In the genomic region with DNA sequence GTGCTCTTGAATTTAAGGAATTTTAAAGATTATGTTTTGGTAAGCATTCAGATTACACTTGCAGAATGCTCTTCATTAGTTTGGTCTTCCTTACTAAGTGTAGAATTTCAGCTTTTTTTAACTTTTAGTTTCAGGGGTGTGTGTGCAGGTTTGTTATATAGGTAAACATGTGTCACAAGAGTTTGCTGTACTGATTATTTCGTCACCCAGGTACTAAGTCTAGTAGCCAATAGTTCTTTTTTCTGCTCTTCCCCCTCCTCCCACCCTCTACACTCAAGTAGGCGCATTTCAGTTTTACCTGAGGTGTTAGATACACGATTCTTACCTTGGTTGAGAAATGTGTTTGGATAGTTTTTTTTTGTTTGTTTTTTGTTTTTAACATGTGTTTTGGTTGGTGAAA, we compare ENCODE assay signal across 2 cellular contexts.
TF ChIP-seq lines count a peak whose summit lies in the region.

No MANE protein-coding gene starts in this region.

TF ChIP-seq in GM23338, 12 proteins besides CTCF, POLR2A, EP300 and RAD21 (continued from another document):
- TF ChIP-seq, protein P1, sequence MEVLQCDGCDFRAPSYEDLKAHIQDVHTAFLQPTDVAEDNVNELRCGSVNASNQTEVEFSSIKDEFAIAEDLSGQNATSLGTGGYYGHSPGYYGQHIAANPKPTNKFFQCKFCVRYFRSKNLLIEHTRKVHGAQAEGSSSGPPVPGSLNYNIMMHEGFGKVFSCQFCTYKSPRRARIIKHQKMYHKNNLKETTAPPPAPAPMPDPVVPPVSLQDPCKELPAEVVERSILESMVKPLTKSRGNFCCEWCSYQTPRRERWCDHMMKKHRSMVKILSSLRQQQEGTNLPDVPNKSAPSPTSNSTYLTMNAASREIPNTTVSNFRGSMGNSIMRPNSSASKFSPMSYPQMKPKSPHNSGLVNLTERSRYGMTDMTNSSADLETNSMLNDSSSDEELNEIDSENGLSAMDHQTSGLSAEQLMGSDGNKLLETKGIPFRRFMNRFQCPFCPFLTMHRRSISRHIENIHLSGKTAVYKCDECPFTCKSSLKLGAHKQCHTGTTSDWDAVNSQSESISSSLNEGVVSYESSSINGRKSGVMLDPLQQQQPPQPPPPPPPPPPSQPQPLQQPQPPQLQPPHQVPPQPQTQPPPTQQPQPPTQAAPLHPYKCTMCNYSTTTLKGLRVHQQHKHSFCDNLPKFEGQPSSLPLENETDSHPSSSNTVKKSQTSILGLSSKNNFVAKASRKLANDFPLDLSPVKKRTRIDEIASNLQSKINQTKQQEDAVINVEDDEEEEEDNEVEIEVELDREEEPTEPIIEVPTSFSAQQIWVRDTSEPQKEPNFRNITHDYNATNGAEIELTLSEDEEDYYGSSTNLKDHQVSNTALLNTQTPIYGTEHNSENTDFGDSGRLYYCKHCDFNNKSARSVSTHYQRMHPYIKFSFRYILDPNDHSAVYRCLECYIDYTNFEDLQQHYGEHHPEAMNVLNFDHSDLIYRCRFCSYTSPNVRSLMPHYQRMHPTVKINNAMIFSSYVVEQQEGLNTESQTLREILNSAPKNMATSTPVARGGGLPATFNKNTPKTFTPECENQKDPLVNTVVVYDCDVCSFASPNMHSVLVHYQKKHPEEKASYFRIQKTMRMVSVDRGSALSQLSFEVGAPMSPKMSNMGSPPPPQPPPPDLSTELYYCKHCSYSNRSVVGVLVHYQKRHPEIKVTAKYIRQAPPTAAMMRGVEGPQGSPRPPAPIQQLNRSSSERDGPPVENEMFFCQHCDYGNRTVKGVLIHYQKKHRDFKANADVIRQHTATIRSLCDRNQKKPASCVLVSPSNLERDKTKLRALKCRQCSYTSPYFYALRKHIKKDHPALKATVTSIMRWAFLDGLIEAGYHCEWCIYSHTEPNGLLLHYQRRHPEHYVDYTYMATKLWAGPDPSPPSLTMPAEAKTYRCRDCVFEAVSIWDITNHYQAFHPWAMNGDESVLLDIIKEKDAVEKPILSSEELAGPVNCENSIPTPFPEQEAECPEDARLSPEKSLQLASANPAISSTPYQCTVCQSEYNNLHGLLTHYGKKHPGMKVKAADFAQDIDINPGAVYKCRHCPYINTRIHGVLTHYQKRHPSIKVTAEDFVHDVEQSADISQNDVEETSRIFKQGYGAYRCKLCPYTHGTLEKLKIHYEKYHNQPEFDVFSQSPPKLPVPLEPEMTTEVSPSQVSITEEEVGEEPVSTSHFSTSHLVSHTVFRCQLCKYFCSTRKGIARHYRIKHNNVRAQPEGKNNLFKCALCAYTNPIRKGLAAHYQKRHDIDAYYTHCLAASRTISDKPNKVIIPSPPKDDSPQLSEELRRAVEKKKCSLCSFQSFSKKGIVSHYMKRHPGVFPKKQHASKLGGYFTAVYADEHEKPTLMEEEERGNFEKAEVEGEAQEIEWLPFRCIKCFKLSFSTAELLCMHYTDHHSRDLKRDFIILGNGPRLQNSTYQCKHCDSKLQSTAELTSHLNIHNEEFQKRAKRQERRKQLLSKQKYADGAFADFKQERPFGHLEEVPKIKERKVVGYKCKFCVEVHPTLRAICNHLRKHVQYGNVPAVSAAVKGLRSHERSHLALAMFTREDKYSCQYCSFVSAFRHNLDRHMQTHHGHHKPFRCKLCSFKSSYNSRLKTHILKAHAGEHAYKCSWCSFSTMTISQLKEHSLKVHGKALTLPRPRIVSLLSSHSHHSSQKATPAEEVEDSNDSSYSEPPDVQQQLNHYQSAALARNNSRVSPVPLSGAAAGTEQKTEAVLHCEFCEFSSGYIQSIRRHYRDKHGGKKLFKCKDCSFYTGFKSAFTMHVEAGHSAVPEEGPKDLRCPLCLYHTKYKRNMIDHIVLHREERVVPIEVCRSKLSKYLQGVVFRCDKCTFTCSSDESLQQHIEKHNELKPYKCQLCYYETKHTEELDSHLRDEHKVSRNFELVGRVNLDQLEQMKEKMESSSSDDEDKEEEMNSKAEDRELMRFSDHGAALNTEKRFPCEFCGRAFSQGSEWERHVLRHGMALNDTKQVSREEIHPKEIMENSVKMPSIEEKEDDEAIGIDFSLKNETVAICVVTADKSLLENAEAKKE (CRISPR knock-in tag; IDR thresholded peaks at IDR 0.05), result no peak
- no peak for TF ChIP-seq POLR2AphosphoS5 (IDR thresholded peaks at IDR 0.05; ENCODE audit: low read depth)
- no peak for TF ChIP-seq ZNF331 (CRISPR knock-in tag; IDR thresholded peaks at IDR 0.05; ENCODE audit: low read depth)
- TF ChIP-seq CREB1 (CRISPR knock-in tag; IDR thresholded peaks at IDR 0.05; ENCODE audit: low read depth), result no peak
- TF ChIP-seq ETS1 (IDR thresholded peaks at IDR 0.05), result no peak
- TF ChIP-seq, protein P2, sequence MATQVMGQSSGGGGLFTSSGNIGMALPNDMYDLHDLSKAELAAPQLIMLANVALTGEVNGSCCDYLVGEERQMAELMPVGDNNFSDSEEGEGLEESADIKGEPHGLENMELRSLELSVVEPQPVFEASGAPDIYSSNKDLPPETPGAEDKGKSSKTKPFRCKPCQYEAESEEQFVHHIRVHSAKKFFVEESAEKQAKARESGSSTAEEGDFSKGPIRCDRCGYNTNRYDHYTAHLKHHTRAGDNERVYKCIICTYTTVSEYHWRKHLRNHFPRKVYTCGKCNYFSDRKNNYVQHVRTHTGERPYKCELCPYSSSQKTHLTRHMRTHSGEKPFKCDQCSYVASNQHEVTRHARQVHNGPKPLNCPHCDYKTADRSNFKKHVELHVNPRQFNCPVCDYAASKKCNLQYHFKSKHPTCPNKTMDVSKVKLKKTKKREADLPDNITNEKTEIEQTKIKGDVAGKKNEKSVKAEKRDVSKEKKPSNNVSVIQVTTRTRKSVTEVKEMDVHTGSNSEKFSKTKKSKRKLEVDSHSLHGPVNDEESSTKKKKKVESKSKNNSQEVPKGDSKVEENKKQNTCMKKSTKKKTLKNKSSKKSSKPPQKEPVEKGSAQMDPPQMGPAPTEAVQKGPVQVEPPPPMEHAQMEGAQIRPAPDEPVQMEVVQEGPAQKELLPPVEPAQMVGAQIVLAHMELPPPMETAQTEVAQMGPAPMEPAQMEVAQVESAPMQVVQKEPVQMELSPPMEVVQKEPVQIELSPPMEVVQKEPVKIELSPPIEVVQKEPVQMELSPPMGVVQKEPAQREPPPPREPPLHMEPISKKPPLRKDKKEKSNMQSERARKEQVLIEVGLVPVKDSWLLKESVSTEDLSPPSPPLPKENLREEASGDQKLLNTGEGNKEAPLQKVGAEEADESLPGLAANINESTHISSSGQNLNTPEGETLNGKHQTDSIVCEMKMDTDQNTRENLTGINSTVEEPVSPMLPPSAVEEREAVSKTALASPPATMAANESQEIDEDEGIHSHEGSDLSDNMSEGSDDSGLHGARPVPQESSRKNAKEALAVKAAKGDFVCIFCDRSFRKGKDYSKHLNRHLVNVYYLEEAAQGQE (IDR thresholded peaks at IDR 0.05; ENCODE audit: unreplicated experiment), result no peak
- no peak for TF ChIP-seq STAT1 (IDR thresholded peaks at IDR 0.05; ENCODE audit: unreplicated experiment)

TF ChIP-seq in liver, 16 proteins besides CTCF, POLR2A, EP300 and RAD21 (continued from another document):
- TF ChIP-seq, protein P2 (IDR thresholded peaks at IDR 0.05), result no peak
- TF ChIP-seq HNF4A (conservative IDR thresholded peaks at IDR 0.05) (peak; percentile 79 to 85), SP1 (IDR thresholded peaks at IDR 0.05) (peak; percentile 57), EGR1 (IDR thresholded peaks at IDR 0.05; ENCODE audit: low read depth in 2 of 2) (no peak), MAX (IDR thresholded peaks at IDR 0.05) (peak; percentile 34), FOXA1 (IDR thresholded peaks at IDR 0.05) (peak; percentile 72)
- TF ChIP-seq, protein P3, sequence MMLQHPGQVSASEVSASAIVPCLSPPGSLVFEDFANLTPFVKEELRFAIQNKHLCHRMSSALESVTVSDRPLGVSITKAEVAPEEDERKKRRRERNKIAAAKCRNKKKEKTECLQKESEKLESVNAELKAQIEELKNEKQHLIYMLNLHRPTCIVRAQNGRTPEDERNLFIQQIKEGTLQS (IDR thresholded peaks at IDR 0.05), result peak; percentile 76
